Comparison of ENCODE assay signal across 8 cellular contexts in genomic region chr7:22565315-22565811, GRCh38.
A peak's percentile ranks its signal among the peaks of the same experiment; 100 is the strongest.
DNase-seq lines count a peak whose midpoint lies in the region; ATAC-seq and TF ChIP-seq lines count a peak whose summit lies in the region.

No MANE protein-coding gene starts in this region.

- H3K36me3 Mint-ChIP-seq in activated B cell treated with CpG ODN at 0.5 μM for 24 hours (ENCODE audit: low read depth): peaks cover 2% of the 10 kb centered on the region

- H3K4me3 Mint-ChIP-seq in activated B cell treated with CpG ODN at 0.5 μM for 24 hours: peak overlapping the region; percentile 39

- intact Hi-C loops in activated B cell treated with CpG ODN at 0.5 μM for 24 hours (cut with micrococcal nuclease) (loop anchor here (1.0 to 5.0 kb wide), 5 partner anchors 13 to 97 kb away; no protein-coding TSS in a partner anchor), left colon (cut with DNase I, micrococcal nuclease) (no loop called here)

- peak overlapping the region; percentile 88 for H3K27ac Mint-ChIP-seq in activated B cell treated with CpG ODN at 0.5 μM for 24 hours

- ATAC-seq in GM18858 (IDR thresholded peaks at IDR 0.05; ENCODE audit: unreplicated experiment) (peak; percentile 31), HG02885 (IDR thresholded peaks at IDR 0.05; ENCODE audit: poor library complexity, unreplicated experiment) (peak; percentile 36), activated B cell treated with CpG ODN at 0.5 μM for 24 hours (ENCODE audit: low read depth) (peak; percentile 65), left colon (peak; percentile 39), GM18519 (IDR thresholded peaks at IDR 0.05; ENCODE audit: low FRiP score, unreplicated experiment) (no peak), GM21576 (IDR thresholded peaks at IDR 0.05; ENCODE audit: unreplicated experiment) (no peak)

- POLR2A ChIA-PET in activated B cell treated with CpG ODN at 0.5 μM for 24 hours (lab: Charles Lee): interaction anchor here (0.6 to 8.7 kb wide), 25 partner anchors 9 to 907 kb away, joined by 3 to 180 read pairs (median 5); partner anchors contain the start of gene IL6

- H3K9me3 Mint-ChIP-seq in activated B cell treated with CpG ODN at 0.5 μM for 24 hours: no peaks in the 10 kb centered on the region

- H3K27me3 Mint-ChIP-seq in activated B cell treated with CpG ODN at 0.5 μM for 24 hours: no peaks in the 10 kb centered on the region

- peaks cover 86% of the 10 kb centered on the region for H3K4me1 Mint-ChIP-seq in activated B cell treated with CpG ODN at 0.5 μM for 24 hours

- CTCF ChIA-PET in activated B cell treated with CpG ODN at 0.5 μM for 24 hours (lab: Charles Lee): interaction anchor here (1.0 to 9.5 kb wide), 4 partner anchors 19 to 217 kb away, joined by 3 to 348 read pairs (median 45); partner anchors contain the start of gene IL6

- DNase-seq in activated B cell treated with CpG ODN at 0.5 μM for 24 hours (no peak), left colon (no peak), NCI-H1694 treated with DMSO at 0.1 percent for 48 hours (lab: John Stamatoyannopoulos, UW) (no peak)
- DNase-seq in effector CD8-positive, alpha-beta T cell (lab: John Stamatoyannopoulos, UW): no peak

- no peak for TF ChIP-seq CTCF in activated B cell treated with CpG ODN at 0.5 μM for 24 hours (IDR thresholded peaks at IDR 0.05)

Comparison
In these comparisons a context has a peak if more than half of its experiments do, and no peak if none do; other contexts are left out.
1. ATAC-seq: peak in GM18858 (single experiment), HG02885 (single experiment), activated B cell treated with CpG ODN at 0.5 μM for 24 hours (single experiment) and left colon (single experiment); none in GM18519 (single experiment) and GM21576 (single experiment).